In the genomic region with DNA sequence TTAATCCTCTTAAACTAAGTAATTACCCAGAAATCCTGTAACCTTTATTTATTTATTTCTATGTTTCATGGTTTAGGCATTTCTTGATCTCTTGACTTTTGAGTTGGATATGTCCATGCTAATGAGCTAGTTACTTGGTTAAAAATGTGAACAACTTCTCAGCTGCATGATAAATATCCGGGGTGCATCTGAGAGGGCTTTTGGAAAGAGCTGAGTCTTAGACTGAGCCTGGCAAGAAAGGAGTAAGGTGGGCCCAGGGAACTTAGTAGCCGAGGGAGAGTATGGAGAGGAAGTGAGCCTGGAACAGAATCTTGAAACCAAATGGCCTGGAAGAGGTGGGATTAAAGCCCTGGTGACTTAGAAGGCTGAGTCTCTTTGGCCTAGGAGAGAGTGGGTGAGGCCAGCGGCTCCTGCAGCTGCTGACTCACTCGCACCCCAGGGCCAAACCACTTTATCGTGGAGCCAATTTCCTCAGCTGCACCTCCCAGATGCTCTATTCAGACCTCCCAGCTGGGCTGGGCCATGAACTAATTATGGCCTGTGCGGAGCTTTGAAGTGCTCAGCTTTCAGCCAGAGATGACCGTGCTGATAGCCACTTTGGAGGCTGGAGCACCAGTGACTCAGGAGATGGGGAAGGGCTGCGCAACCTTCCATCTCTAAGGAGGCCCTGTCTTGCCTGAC, we compare ENCODE assay signal across 1 cellular context.
A peak's percentile ranks its signal among the peaks of the same experiment; 100 is the strongest.
TF ChIP-seq lines count a peak whose summit lies in the region.

No MANE protein-coding gene starts in this region.

TF ChIP-seq in K562, 482 proteins besides CTCF, POLR2A, EP300 and RAD21 (continued from another document and continues in another):
- TF ChIP-seq ZBTB49 (CRISPR knock-in tag; IDR thresholded peaks at IDR 0.05; ENCODE audit: borderline replicate concordance) (no peak), RBFOX2 (IDR thresholded peaks at IDR 0.05; ENCODE audit: low read depth, low read length) (peak; percentile 47; the same call in 1 of the 2 replicates), CTBP1 (IDR thresholded peaks at IDR 0.05; ENCODE audit: borderline replicate concordance) (peak; percentile 97), KHSRP (IDR thresholded peaks at IDR 0.05) (no peak), BCOR (IDR thresholded peaks at IDR 0.05) (0 out of 2 replicates have a peak, but pooled peaks have one; percentile 47), POU5F1 (IDR thresholded peaks at IDR 0.05; ENCODE audit: borderline replicate concordance, low read depth, low read length, partially characterized antibody) (no peak), WHSC1 (IDR thresholded peaks at IDR 0.05; ENCODE audit: low read length) (no peak), PBX2 (CRISPR knock-in tag; IDR thresholded peaks at IDR 0.05; ENCODE audit: low read depth) (no peak), PBX2 (tag; conservative IDR thresholded peaks at IDR 0.05; ENCODE audit: low read depth) (0 out of 2 replicates have a peak, but pooled peaks have one; percentile 10), NBN (IDR thresholded peaks at IDR 0.05; ENCODE audit: low read depth) (0 out of 2 replicates have a peak, but pooled peaks have one; percentile 49), ZNF696 (CRISPR knock-in tag; conservative IDR thresholded peaks at IDR 0.05) (no peak), SREBF2 (CRISPR knock-in tag; IDR thresholded peaks at IDR 0.05) (no peak), MCM7 (IDR thresholded peaks at IDR 0.05) (no peak), SPI1 (IDR thresholded peaks at IDR 0.05; ENCODE audit: borderline replicate concordance, low read depth, low read length) (peak; percentile 82), HDAC1 (IDR thresholded peaks at IDR 0.05) (peak in 1 of 2 experiments; percentile 61; a peak in 2 of 4 replicates), SIN3A (IDR thresholded peaks at IDR 0.05; ENCODE audit: borderline replicate concordance in 2 of 2, control insufficient read depth in 1 of 2, low read depth in 2 of 2, low read length in 2 of 2) (no peak), ETS1 (conservative IDR thresholded peaks at IDR 0.05; ENCODE audit: control insufficient read depth, low read depth, low read length) (0 out of 2 replicates have a peak, but pooled peaks have one; percentile 50), POLR2B (IDR thresholded peaks at IDR 0.05; ENCODE audit: low read depth, partially characterized antibody) (peak; percentile 48), SMARCA4 (IDR thresholded peaks at IDR 0.05) (peak; percentile 65; the same call in 1 of the 2 replicates), TSC22D4 (tag; IDR thresholded peaks at IDR 0.05) (no peak), ZNF740 (CRISPR knock-in tag; IDR thresholded peaks at IDR 0.05) (no peak), ZNF740 (tag; IDR thresholded peaks at IDR 0.05) (no peak), ZNF444 (CRISPR knock-in tag; IDR thresholded peaks at IDR 0.05) (no peak), TEAD1 (CRISPR knock-in tag; IDR thresholded peaks at IDR 0.05) (peak in 1 of 2 experiments; percentile 39; a peak in 1 of 4 replicates), CREB1 (IDR thresholded peaks at IDR 0.05) (no peak), CREB1 (CRISPR knock-in tag; IDR thresholded peaks at IDR 0.05) (no peak), SIN3B (IDR thresholded peaks at IDR 0.05; ENCODE audit: low read depth) (no peak), ZNF584 (CRISPR knock-in tag; IDR thresholded peaks at IDR 0.05; ENCODE audit: low read depth) (peak; percentile 56; the same call in 1 of the 2 replicates), ZFX (CRISPR knock-in tag; IDR thresholded peaks at IDR 0.05) (peak; percentile 47), CEBPG (CRISPR knock-in tag; IDR thresholded peaks at IDR 0.05) (no peak; the same call in 1 of the 2 replicates), CEBPG (tag; conservative IDR thresholded peaks at IDR 0.05 in 1 of 2, IDR thresholded peaks at IDR 0.05 in 1 of 2) (peak in 1 of 2 experiments; percentile 6; a peak in 1 of 4 replicates), NFIX (CRISPR knock-in tag; IDR thresholded peaks at IDR 0.05; ENCODE audit: low read depth) (no peak), PHF21A (IDR thresholded peaks at IDR 0.05; ENCODE audit: borderline replicate concordance, low read depth) (peak; percentile 93; the same call in 1 of the 2 replicates), PTRF (tag; IDR thresholded peaks at IDR 0.05) (no peak), ZNF282 (CRISPR knock-in tag; IDR thresholded peaks at IDR 0.05) (no peak), ZNF695 (CRISPR knock-in tag; IDR thresholded peaks at IDR 0.05) (no peak), MAFG (tag; conservative IDR thresholded peaks at IDR 0.05) (peak; percentile 66), ZNF395 (CRISPR knock-in tag; IDR thresholded peaks at IDR 0.05) (peak; percentile 45), TAL1 (IDR thresholded peaks at IDR 0.05) (peak; percentile 63), HDAC2 (IDR thresholded peaks at IDR 0.05) (peak; percentile 86; the same call in 1 of the 2 replicates), HNRNPH1 (optimal IDR thresholded peaks at IDR 0.05; ENCODE audit: low read depth, low read length) (no peak), TAF9B (IDR thresholded peaks at IDR 0.05; ENCODE audit: partially characterized antibody) (peak; percentile 95), ATF7 (IDR thresholded peaks at IDR 0.05) (peak; percentile 94), YY1 (IDR thresholded peaks at IDR 0.05; ENCODE audit: borderline replicate concordance in 1 of 3, control insufficient read depth in 1 of 3, extremely low read depth in 1 of 3, insufficient read depth in 3 of 3, insufficient read length in 1 of 3, insufficient replicate concordance in 2 of 3, low read depth in 1 of 3, low read length in 2 of 3) (peak in 1 of 3 experiments; percentile 56), STAT5A (IDR thresholded peaks at IDR 0.05; ENCODE audit: borderline replicate concordance, low read length) (0 out of 2 replicates have a peak, but pooled peaks have one; percentile 27), IRF1 (CRISPR knock-in tag; IDR thresholded peaks at IDR 0.05; ENCODE audit: borderline replicate concordance) (no peak), CEBPB (tag; IDR thresholded peaks at IDR 0.05) (peak; percentile 23)
- TF ChIP-seq, protein P1, sequence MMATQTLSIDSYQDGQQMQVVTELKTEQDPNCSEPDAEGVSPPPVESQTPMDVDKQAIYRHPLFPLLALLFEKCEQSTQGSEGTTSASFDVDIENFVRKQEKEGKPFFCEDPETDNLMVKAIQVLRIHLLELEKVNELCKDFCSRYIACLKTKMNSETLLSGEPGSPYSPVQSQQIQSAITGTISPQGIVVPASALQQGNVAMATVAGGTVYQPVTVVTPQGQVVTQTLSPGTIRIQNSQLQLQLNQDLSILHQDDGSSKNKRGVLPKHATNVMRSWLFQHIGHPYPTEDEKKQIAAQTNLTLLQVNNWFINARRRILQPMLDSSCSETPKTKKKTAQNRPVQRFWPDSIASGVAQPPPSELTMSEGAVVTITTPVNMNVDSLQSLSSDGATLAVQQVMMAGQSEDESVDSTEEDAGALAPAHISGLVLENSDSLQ (IDR thresholded peaks at IDR 0.05): 0 out of 2 replicates have a peak, but pooled peaks have one; percentile 13
- TF ChIP-seq, protein P2, sequence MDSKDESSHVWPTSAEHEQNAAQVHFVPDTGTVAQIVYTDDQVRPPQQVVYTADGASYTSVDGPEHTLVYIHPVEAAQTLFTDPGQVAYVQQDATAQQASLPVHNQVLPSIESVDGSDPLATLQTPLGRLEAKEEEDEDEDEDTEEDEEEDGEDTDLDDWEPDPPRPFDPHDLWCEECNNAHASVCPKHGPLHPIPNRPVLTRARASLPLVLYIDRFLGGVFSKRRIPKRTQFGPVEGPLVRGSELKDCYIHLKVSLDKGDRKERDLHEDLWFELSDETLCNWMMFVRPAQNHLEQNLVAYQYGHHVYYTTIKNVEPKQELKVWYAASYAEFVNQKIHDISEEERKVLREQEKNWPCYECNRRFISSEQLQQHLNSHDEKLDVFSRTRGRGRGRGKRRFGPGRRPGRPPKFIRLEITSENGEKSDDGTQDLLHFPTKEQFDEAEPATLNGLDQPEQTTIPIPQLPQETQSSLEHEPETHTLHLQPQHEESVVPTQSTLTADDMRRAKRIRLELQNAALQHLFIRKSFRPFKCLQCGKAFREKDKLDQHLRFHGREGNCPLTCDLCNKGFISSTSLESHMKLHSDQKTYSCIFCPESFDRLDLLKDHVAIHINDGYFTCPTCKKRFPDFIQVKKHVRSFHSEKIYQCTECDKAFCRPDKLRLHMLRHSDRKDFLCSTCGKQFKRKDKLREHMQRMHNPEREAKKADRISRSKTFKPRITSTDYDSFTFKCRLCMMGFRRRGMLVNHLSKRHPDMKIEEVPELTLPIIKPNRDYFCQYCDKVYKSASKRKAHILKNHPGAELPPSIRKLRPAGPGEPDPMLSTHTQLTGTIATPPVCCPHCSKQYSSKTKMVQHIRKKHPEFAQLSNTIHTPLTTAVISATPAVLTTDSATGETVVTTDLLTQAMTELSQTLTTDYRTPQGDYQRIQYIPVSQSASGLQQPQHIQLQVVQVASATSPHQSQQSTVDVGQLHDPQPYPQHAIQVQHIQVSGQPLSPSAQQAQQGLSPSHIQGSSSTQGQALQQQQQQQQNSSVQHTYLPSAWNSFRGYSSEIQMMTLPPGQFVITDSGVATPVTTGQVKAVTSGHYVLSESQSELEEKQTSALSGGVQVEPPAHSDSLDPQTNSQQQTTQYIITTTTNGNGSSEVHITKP (IDR thresholded peaks at IDR 0.05; ENCODE audit: partially characterized antibody): peak; percentile 98
- TF ChIP-seq, protein P3, sequence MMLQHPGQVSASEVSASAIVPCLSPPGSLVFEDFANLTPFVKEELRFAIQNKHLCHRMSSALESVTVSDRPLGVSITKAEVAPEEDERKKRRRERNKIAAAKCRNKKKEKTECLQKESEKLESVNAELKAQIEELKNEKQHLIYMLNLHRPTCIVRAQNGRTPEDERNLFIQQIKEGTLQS (IDR thresholded peaks at IDR 0.05): peak; percentile 78
- TF ChIP-seq, protein P3 (CRISPR knock-in tag; conservative IDR thresholded peaks at IDR 0.05): no peak
